10 cellular contexts compared by ENCODE assay signal in genomic region chr11:69382131-69383128, GRCh38.
A peak's percentile ranks its signal among the peaks of the same experiment; 100 is the strongest.
DNase-seq lines count a peak whose midpoint lies in the region; ATAC-seq and TF ChIP-seq lines count a peak whose summit lies in the region.
"Had no signal": no experiment of that assay in that cellular context is flagged by ENCODE, and none has a peak within 500 bp of the region (broad histone marks: within the 10 kb centered on the region; RNA-seq: fewer than 3 reads in every experiment).

No MANE protein-coding gene starts in this region.

- H3K36me3 ChIP-seq in aorta (ENCODE audit: control insufficient read depth in 1 of 2, insufficient read depth in 2 of 2, low read length in 1 of 2): no peaks in the 10 kb centered on the region
- H3K36me3 ChIP-seq: BLaER1 had no signal

- H3K36me3 Mint-ChIP-seq in activated naive CD8-positive, alpha-beta T cell treated with anti-CD3 and anti-CD28 coated beads, Interleukin-2, amount 10 ng/mL, durations not matched to agents 7 days and 5 days: no peaks in the 10 kb centered on the region
- H3K36me3 Mint-ChIP-seq in activated naive CD8-positive, alpha-beta T cell treated with anti-CD3 and anti-CD28 coated beads, Interleukin-2, amount 50 U/mL, for 24 hours (ENCODE audit: low read depth): no peaks in the 10 kb centered on the region
- H3K36me3 Mint-ChIP-seq in activated B cell treated with CpG ODN at 0.5 μM for 24 hours (ENCODE audit: low read depth): no peaks in the 10 kb centered on the region

- H3K27ac ChIP-seq in aorta (ENCODE audit: low read depth in 1 of 2, low read length in 2 of 2): no peak overlapping the region
- H3K27ac ChIP-seq: BLaER1 had no signal

- H3K9me3 Mint-ChIP-seq in activated naive CD8-positive, alpha-beta T cell treated with anti-CD3 and anti-CD28 coated beads, Interleukin-2, amount 10 ng/mL, durations not matched to agents 7 days and 5 days: peaks cover 6% of the 10 kb centered on the region
- peaks cover 6% of the 10 kb centered on the region for H3K9me3 Mint-ChIP-seq in activated naive CD8-positive, alpha-beta T cell treated with anti-CD3 and anti-CD28 coated beads, Interleukin-2, amount 50 U/mL, for 24 hours
- H3K9me3 Mint-ChIP-seq in activated B cell treated with CpG ODN at 0.5 μM for 24 hours: no peaks in the 10 kb centered on the region

- no peak for TF ChIP-seq CTCF in activated B cell treated with CpG ODN at 0.5 μM for 24 hours (IDR thresholded peaks at IDR 0.05)

- POLR2A ChIA-PET in activated naive CD8-positive, alpha-beta T cell treated with anti-CD3 and anti-CD28 coated beads, Interleukin-2, amount 10 ng/mL, durations not matched to agents 7 days and 5 days (lab: Charles Lee): no interaction called here
- POLR2A ChIA-PET in activated B cell treated with CpG ODN at 0.5 μM for 24 hours (lab: Charles Lee): no interaction called here

- WGBS in aorta, 2 donors: 86 to 88% methylated on average over 27 of the region's 27 CpGs

- no peaks in the 10 kb centered on the region for H3K4me1 Mint-ChIP-seq in activated naive CD8-positive, alpha-beta T cell treated with anti-CD3 and anti-CD28 coated beads, Interleukin-2, amount 10 ng/mL, durations not matched to agents 7 days and 5 days
- H3K4me1 Mint-ChIP-seq in activated naive CD8-positive, alpha-beta T cell treated with anti-CD3 and anti-CD28 coated beads, Interleukin-2, amount 50 U/mL, for 24 hours: no peaks in the 10 kb centered on the region
- H3K4me1 Mint-ChIP-seq in activated B cell treated with CpG ODN at 0.5 μM for 24 hours: no peaks in the 10 kb centered on the region

- H3K4me3 ChIP-seq in aorta (ENCODE audit: low read length in 2 of 2): no peak overlapping the region
- H3K4me3 ChIP-seq: BLaER1 had no signal

- CTCF ChIA-PET in activated B cell treated with CpG ODN at 0.5 μM for 24 hours (lab: Charles Lee): no interaction called here

- no peak for ATAC-seq in activated naive CD8-positive, alpha-beta T cell treated with anti-CD3 and anti-CD28 coated beads, Interleukin-2, amount 10 ng/mL, durations not matched to agents 7 days and 5 days (ENCODE audit: low read depth)
- ATAC-seq in activated naive CD8-positive, alpha-beta T cell treated with anti-CD3 and anti-CD28 coated beads, Interleukin-2, amount 50 U/mL, for 24 hours: no peak
- ATAC-seq in activated B cell treated with CpG ODN at 0.5 μM for 24 hours (ENCODE audit: low read depth) (no peak), aorta (ENCODE audit: low FRiP score) (no peak), HG03342 (IDR thresholded peaks at IDR 0.05; ENCODE audit: unreplicated experiment) (no peak)

- no peaks in the 10 kb centered on the region for H3K4me1 ChIP-seq in aorta (ENCODE audit: control insufficient read depth in 1 of 2, insufficient read depth in 2 of 2, low read length in 2 of 2)

- H3K27me3 Mint-ChIP-seq in activated naive CD8-positive, alpha-beta T cell treated with anti-CD3 and anti-CD28 coated beads, Interleukin-2, amount 10 ng/mL, durations not matched to agents 7 days and 5 days: no peaks in the 10 kb centered on the region
- H3K27me3 Mint-ChIP-seq in activated naive CD8-positive, alpha-beta T cell treated with anti-CD3 and anti-CD28 coated beads, Interleukin-2, amount 50 U/mL, for 24 hours: no peaks in the 10 kb centered on the region
- H3K27me3 Mint-ChIP-seq in activated B cell treated with CpG ODN at 0.5 μM for 24 hours: no peaks in the 10 kb centered on the region

- no peak overlapping the region for H3K4me3 Mint-ChIP-seq in activated naive CD8-positive, alpha-beta T cell treated with anti-CD3 and anti-CD28 coated beads, Interleukin-2, amount 10 ng/mL, durations not matched to agents 7 days and 5 days
- H3K4me3 Mint-ChIP-seq in activated naive CD8-positive, alpha-beta T cell treated with anti-CD3 and anti-CD28 coated beads, Interleukin-2, amount 50 U/mL, for 24 hours: no peak overlapping the region
- peak overlapping the region; percentile 36 for H3K4me3 Mint-ChIP-seq in activated B cell treated with CpG ODN at 0.5 μM for 24 hours

- intact Hi-C loops in activated B cell treated with CpG ODN at 0.5 μM for 24 hours (cut with micrococcal nuclease): no loop called here
- intact Hi-C loops in aorta (cut with DNase I): no loop called here

- no peaks in the 10 kb centered on the region for H3K27me3 ChIP-seq in aorta (ENCODE audit: control insufficient read depth in 1 of 2, insufficient read depth in 2 of 2, low read length in 1 of 2)
- H3K27me3 ChIP-seq: BLaER1 had no signal

- peak; percentile 16 for DNase-seq in activated naive CD8-positive, alpha-beta T cell treated with anti-CD3 and anti-CD28 coated beads, Interleukin-2, amount 10 ng/mL, durations not matched to agents 7 days and 5 days
- no peak for DNase-seq in activated naive CD8-positive, alpha-beta T cell treated with anti-CD3 and anti-CD28 coated beads, Interleukin-2, amount 50 U/mL, for 24 hours
- DNase-seq in activated B cell treated with CpG ODN at 0.5 μM for 24 hours (peak; percentile 23), iPS-NIHi11 (ENCODE audit: low spot score) (peak; percentile 79), aorta (peak; percentile 71 to 72), OCI-M1 (lab: John Stamatoyannopoulos, UW) (no peak), amniotic stem cell (lab: John Stamatoyannopoulos, UW) (no peak)
- DNase-seq: NCI-H748 treated with DMSO at 0.1 percent for 48 hours had no signal

- H3K9me3 ChIP-seq in aorta (ENCODE audit: control insufficient read depth, low read length): no peaks in the 10 kb centered on the region

- no peak overlapping the region for H3K27ac Mint-ChIP-seq in activated naive CD8-positive, alpha-beta T cell treated with anti-CD3 and anti-CD28 coated beads, Interleukin-2, amount 10 ng/mL, durations not matched to agents 7 days and 5 days
- H3K27ac Mint-ChIP-seq in activated naive CD8-positive, alpha-beta T cell treated with anti-CD3 and anti-CD28 coated beads, Interleukin-2, amount 50 U/mL, for 24 hours: no peak overlapping the region
- no peak overlapping the region for H3K27ac Mint-ChIP-seq in activated B cell treated with CpG ODN at 0.5 μM for 24 hours

Comparison
In these comparisons a context has a peak if more than half of its experiments do, and no peak if none do; other contexts are left out.
1. DNase-seq: peak in activated naive CD8-positive, alpha-beta T cell treated with anti-CD3 and anti-CD28 coated beads, Interleukin-2, amount 10 ng/mL, durations not matched to agents 7 days and 5 days (single experiment), activated B cell treated with CpG ODN at 0.5 μM for 24 hours (single experiment), iPS-NIHi11 (single experiment) and aorta (2 of 2); none in activated naive CD8-positive, alpha-beta T cell treated with anti-CD3 and anti-CD28 coated beads, Interleukin-2, amount 50 U/mL, for 24 hours (single experiment), OCI-M1 (single experiment) and amniotic stem cell (single experiment).